In the genomic region with DNA sequence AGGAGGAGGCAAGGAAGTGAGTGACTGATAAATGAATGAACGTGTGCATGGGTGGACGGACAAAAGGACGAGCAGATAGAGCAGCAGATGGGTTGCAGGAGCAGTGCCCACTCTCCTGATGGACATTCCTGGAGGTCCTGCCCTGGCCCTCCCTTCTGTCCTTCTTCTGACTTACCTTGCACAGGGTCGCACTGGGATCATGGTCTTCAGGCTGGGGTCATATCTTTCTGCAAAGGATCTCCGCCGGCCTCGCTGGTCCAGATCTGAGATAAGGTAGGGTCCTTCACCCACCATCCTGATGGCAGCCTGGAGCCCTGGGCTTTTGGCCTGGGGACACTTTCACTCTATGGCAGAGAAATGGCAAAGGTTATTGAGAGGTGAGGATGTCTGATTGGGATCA, we compare ENCODE assay signal across 12 cellular contexts. TPM values are rescaled to one million over a fixed set of nuclear protein-coding genes. Genes with fewer than 3 reads are reported as not detected.
"Had no signal": no experiment of that assay in that cellular context is flagged by ENCODE, and none has a peak within 500 bp of the region (broad histone marks: within the 10 kb centered on the region; RNA-seq: fewer than 3 reads in every experiment).

No MANE protein-coding gene starts in this region.

- H3K9ac ChIP-seq: GM23248 had no signal

- FAIRE-seq: H1, H54 had no signal

- H3K4me1 ChIP-seq: HAP-1 had no signal

- H3K36me3 ChIP-seq: HAP-1 had no signal

- H3K27ac ChIP-seq: GM23248 had no signal

- H3K4me3 ChIP-seq: GM23248, GM23338, HAP-1 had no signal

- H3K27ac Mint-ChIP-seq: GM23338, H9, HFFc6 had no signal

- H3K4me3 Mint-ChIP-seq: GM23338, H9, HFFc6 had no signal

- H3K9me3 Mint-ChIP-seq: HFFc6 had no signal

- H2AFZ ChIP-seq: GM23248, GM23338 had no signal

- H3K4me2 ChIP-seq: GM23338 had no signal

- ATAC-seq: GM23338, HCT116 had no signal

- DNase-seq: GM23248, GOT3, H7, H9, HCEC 1CT, HFFc6 had no signal

- H3K9me3 ChIP-seq: HAP-1 had no signal

RNA-seq across cellular contexts. Expression of a gene that starts 9.7 kb away (rescaled TPM):
- total RNA-seq: GM23248, GM23338, H1, H4, H7, HFFc6 had no signal
- polyA plus RNA-seq: GM23248, GM23338 had no signal
